ENCODE assay signal across 1 cellular context in the genomic region with DNA sequence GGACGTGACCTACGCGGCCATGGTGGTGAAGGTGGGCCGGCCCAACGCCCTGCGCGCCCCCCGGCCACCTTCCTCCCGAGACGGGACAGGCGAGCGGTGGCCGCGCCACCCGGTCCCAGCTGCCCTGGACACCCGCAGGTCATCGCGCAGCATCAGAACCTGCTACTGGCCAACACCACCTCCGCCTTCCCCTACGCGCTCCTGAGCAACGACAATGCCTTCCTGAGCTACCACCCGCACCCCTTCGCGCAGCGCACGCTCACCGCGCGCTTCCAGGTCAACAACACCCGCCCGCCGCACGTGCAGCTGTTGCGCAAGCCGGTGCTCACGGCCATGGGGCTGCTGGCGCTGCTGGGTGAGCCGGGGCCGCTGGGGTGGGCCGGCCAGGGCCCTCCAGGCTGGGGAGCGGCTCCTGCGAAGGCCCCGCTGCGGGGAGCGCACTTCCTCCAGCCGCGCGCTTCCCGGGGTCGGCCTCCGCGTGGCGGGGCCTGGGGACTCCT.
TF ChIP-seq lines count a peak whose summit lies in the region.

No MANE protein-coding gene starts in this region.

TF ChIP-seq in HepG2, 621 proteins besides CTCF, POLR2A, EP300 and RAD21:
- TF ChIP-seq RFX3 (CRISPR knock-in tag; IDR thresholded peaks at IDR 0.05) (no peak), CEBPB (IDR thresholded peaks at IDR 0.05; ENCODE audit: borderline replicate concordance, low read depth, low read length) (peak; percentile 65; the same call in 1 of the 2 replicates), HOXA3 (CRISPR knock-in tag; IDR thresholded peaks at IDR 0.05) (peak; percentile 70), ZNF510 (CRISPR knock-in tag; IDR thresholded peaks at IDR 0.05; ENCODE audit: low read depth) (no peak), BHLHE40 (IDR thresholded peaks at IDR 0.05; ENCODE audit: low read length) (peak; percentile 75), CEBPG (CRISPR knock-in tag; IDR thresholded peaks at IDR 0.05) (peak; percentile 42; the same call in 1 of the 2 replicates), SP1 (IDR thresholded peaks at IDR 0.05) (no peak), SP1 (CRISPR knock-in tag; IDR thresholded peaks at IDR 0.05) (no peak), ZBTB33 (CRISPR knock-in tag; IDR thresholded peaks at IDR 0.05) (peak; percentile 86), ZNF775 (CRISPR knock-in tag; IDR thresholded peaks at IDR 0.05; ENCODE audit: borderline replicate concordance) (no peak)
- TF ChIP-seq, protein P1, sequence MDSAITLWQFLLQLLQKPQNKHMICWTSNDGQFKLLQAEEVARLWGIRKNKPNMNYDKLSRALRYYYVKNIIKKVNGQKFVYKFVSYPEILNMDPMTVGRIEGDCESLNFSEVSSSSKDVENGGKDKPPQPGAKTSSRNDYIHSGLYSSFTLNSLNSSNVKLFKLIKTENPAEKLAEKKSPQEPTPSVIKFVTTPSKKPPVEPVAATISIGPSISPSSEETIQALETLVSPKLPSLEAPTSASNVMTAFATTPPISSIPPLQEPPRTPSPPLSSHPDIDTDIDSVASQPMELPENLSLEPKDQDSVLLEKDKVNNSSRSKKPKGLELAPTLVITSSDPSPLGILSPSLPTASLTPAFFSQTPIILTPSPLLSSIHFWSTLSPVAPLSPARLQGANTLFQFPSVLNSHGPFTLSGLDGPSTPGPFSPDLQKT (CRISPR knock-in tag; IDR thresholded peaks at IDR 0.05; ENCODE audit: borderline replicate concordance): no peak
- TF ChIP-seq, protein P2, sequence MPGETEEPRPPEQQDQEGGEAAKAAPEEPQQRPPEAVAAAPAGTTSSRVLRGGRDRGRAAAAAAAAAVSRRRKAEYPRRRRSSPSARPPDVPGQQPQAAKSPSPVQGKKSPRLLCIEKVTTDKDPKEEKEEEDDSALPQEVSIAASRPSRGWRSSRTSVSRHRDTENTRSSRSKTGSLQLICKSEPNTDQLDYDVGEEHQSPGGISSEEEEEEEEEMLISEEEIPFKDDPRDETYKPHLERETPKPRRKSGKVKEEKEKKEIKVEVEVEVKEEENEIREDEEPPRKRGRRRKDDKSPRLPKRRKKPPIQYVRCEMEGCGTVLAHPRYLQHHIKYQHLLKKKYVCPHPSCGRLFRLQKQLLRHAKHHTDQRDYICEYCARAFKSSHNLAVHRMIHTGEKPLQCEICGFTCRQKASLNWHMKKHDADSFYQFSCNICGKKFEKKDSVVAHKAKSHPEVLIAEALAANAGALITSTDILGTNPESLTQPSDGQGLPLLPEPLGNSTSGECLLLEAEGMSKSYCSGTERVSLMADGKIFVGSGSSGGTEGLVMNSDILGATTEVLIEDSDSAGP (CRISPR knock-in tag; IDR thresholded peaks at IDR 0.05; ENCODE audit: borderline replicate concordance): no peak
